ENCODE assay signal across 9 cellular contexts in the genomic region with DNA sequence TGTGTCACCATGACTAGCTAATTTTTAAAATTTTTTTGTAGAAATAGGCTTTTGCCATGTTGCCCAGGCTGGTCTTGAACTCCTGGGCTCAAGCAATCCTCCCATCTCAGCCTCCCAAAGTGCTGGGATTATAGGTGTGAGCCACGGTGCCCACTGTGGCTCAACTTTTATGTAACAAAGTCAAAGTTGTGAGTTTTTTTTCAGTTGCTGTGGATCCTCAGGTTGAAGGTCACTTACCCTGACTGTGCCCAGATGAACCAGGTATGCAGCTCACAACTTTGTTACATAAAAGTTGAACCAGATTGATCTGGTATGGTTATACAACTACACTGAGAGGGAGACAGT. TPM values are rescaled to one million over a fixed set of nuclear protein-coding genes. Genes with fewer than 3 reads are reported as not detected.
DNase-seq lines count a peak whose midpoint lies in the region; ATAC-seq, FAIRE-seq and TF ChIP-seq lines count a peak whose summit lies in the region.
"Not testable (repeated sequence)": the region's sequence is repeated elsewhere in the genome, so short reads cannot be mapped to it uniquely, and the experiment has no call there.
"Had no signal": no experiment of that assay in that cellular context is flagged by ENCODE, and none has a peak within 500 bp of the region (broad histone marks: within the 10 kb centered on the region; RNA-seq: fewer than 3 reads in every experiment).

No MANE protein-coding gene starts in this region.

- not testable (repeated sequence) for H2AFZ ChIP-seq in trophoblast cell (ENCODE audit: insufficient read depth, low read length, poor library complexity)

- not testable (repeated sequence) for H3K23ac ChIP-seq in trophoblast cell (ENCODE audit: low read length)

- H2BK12ac ChIP-seq in trophoblast cell (ENCODE audit: low read length): peak overlapping the region; percentile 95

- not testable (repeated sequence) for H3K9me3 ChIP-seq in esophagus muscularis mucosa; kidney (ENCODE audit: control insufficient read depth in 1 of 2, low read length in 2 of 2); trophoblast cell (ENCODE audit: insufficient read depth, low read depth, low read length); thoracic aorta

- peak overlapping the region; percentile 53 to 70 (median 60) for H3K27ac ChIP-seq in esophagus muscularis mucosa (replicated peaks in 1 of 4)
- peak overlapping the region; percentile 47 to 51 for H3K27ac ChIP-seq in kidney (ENCODE audit: low read depth in 2 of 2, low read length in 2 of 2)
- peak overlapping the region; percentile 81 for H3K27ac ChIP-seq in trophoblast cell (ENCODE audit: low read depth, low read length)
- H3K27ac ChIP-seq in thoracic aorta: peak overlapping the region; percentile 69 to 74

- not testable (repeated sequence) for H4K8ac ChIP-seq in trophoblast cell (ENCODE audit: low read depth, low read length)

- H3K27ac Mint-ChIP-seq in activated T-cell treated with anti-CD3 and anti-CD28 coated beads, Interleukin-2, amount 50 U/mL, for 24 hours: peak overlapping the region; percentile 65

- 88% methylated on average over 1 of the region's 1 CpG for WGBS in esophagus muscularis mucosa
- no CpG with 5 or more reads among the region's 1 CpG for WGBS in trophoblast cell (ENCODE audit: extremely low coverage, insufficient coverage, insufficient read length)

- H4K91ac ChIP-seq in trophoblast cell (ENCODE audit: low read depth, low read length): peak overlapping the region; percentile 10

- H2BK120ac ChIP-seq in trophoblast cell (ENCODE audit: insufficient read depth, low read length, poor library complexity): peak overlapping the region; percentile 95

- H3K4me2 ChIP-seq in trophoblast cell (ENCODE audit: low read length): not testable (repeated sequence)

- peak; percentile 1 for DNase-seq in Ammon's horn (ENCODE audit: low spot score)
- not testable (repeated sequence) for DNase-seq in activated T-cell treated with anti-CD3 and anti-CD28 coated beads, Interleukin-2, amount 50 U/mL, for 24 hours; esophagus muscularis mucosa (ENCODE audit: extremely low spot score); kidney; trophoblast cell; thoracic aorta (ENCODE audit: low spot score)

- not testable (repeated sequence) for H3K4me3 ChIP-seq in esophagus muscularis mucosa; kidney (ENCODE audit: low read length in 2 of 2); trophoblast cell (ENCODE audit: low read depth, low read length); thoracic aorta

- H3K9me3 Mint-ChIP-seq in activated T-cell treated with anti-CD3 and anti-CD28 coated beads, Interleukin-2, amount 50 U/mL, for 24 hours: not testable (repeated sequence)

- not testable (repeated sequence) for H3K27me3 ChIP-seq in esophagus muscularis mucosa; trophoblast cell (ENCODE audit: insufficient read depth, low read length); thoracic aorta (replicated peaks; ENCODE audit: insufficient read depth)

- ATAC-seq in thoracic aorta (ENCODE audit: insufficient number of reproducible peaks, low FRiP score, low read depth): not testable (repeated sequence)

- peaks cover 74% of the 10 kb centered on the region for H3K36me3 Mint-ChIP-seq in activated T-cell treated with anti-CD3 and anti-CD28 coated beads, Interleukin-2, amount 50 U/mL, for 24 hours (ENCODE audit: low read depth)

- H4K12ac ChIP-seq in trophoblast cell (ENCODE audit: low read depth, low read length): not testable (repeated sequence)

- not testable (repeated sequence) for TF ChIP-seq EP300 in esophagus muscularis mucosa (IDR thresholded peaks at IDR 0.05)

- H3K36me3 ChIP-seq in esophagus muscularis mucosa: peaks cover 12 to 46% (median 17%) of the 10 kb centered on the region in 4 donors
- not testable (repeated sequence) for H3K36me3 ChIP-seq in kidney (ENCODE audit: control insufficient read depth in 1 of 2, insufficient read depth in 2 of 2, low read length in 2 of 2); trophoblast cell (ENCODE audit: control insufficient read depth in 1 of 2, insufficient read depth in 2 of 2, low read length in 2 of 2); thoracic aorta

- not testable (repeated sequence) for TF ChIP-seq POLR2A in esophagus muscularis mucosa (IDR thresholded peaks at IDR 0.05; ENCODE audit: low read depth)

- not testable (repeated sequence) for H3K79me2 ChIP-seq in trophoblast cell (ENCODE audit: control insufficient read depth, insufficient read depth, low read length, poor library complexity)

- H3K18ac ChIP-seq in trophoblast cell (ENCODE audit: low read length): not testable (repeated sequence)

- not testable (repeated sequence) for H3K79me1 ChIP-seq in trophoblast cell (ENCODE audit: low read length)

- H2BK5ac ChIP-seq in trophoblast cell (ENCODE audit: low read depth, low read length, poor library complexity): peak overlapping the region; percentile 64

- H2AK5ac ChIP-seq in trophoblast cell (ENCODE audit: low read length): not testable (repeated sequence)

- not testable (repeated sequence) for TF ChIP-seq CTCF in esophagus muscularis mucosa (IDR thresholded peaks at IDR 0.05); kidney (IDR thresholded peaks at IDR 0.05; ENCODE audit: borderline replicate concordance, extremely low read depth, insufficient read depth); thoracic aorta (IDR thresholded peaks at IDR 0.05)

- H3K4me3 Mint-ChIP-seq in activated T-cell treated with anti-CD3 and anti-CD28 coated beads, Interleukin-2, amount 50 U/mL, for 24 hours: not testable (repeated sequence)

- H3K4me1 ChIP-seq in esophagus muscularis mucosa; trophoblast cell (ENCODE audit: control insufficient read depth in 1 of 2, insufficient read depth in 2 of 2, low read length in 2 of 2); thoracic aorta (ENCODE audit: control insufficient read depth in 1 of 2, low read depth in 2 of 2): not testable (repeated sequence)
- H3K4me1 ChIP-seq in kidney (ENCODE audit: control insufficient read depth in 1 of 2, insufficient read depth in 1 of 2, low read depth in 1 of 2, low read length in 2 of 2): peaks cover 3 to 11% of the 10 kb centered on the region in 2 donors

- intact Hi-C loops in esophagus muscularis mucosa (cut with DNase I); kidney (cut with DNase I): not testable (repeated sequence)

- not testable (repeated sequence) for H3K4ac ChIP-seq in trophoblast cell (ENCODE audit: low read depth, low read length)

- peak overlapping the region; percentile 87 for H3K14ac ChIP-seq in trophoblast cell (ENCODE audit: low read length)

- not testable (repeated sequence) for FAIRE-seq in kidney (lab: Jason Lieb, UNC)

- H3K9ac ChIP-seq in kidney (ENCODE audit: low read length in 2 of 2): peak overlapping the region in 1 of 2 donors; percentile 19
- H3K9ac ChIP-seq in trophoblast cell (ENCODE audit: low read length): not testable (repeated sequence)

- not testable (repeated sequence) for H3K27me3 Mint-ChIP-seq in activated T-cell treated with anti-CD3 and anti-CD28 coated beads, Interleukin-2, amount 50 U/mL, for 24 hours

- peaks cover 13% of the 10 kb centered on the region for H3K4me1 Mint-ChIP-seq in activated T-cell treated with anti-CD3 and anti-CD28 coated beads, Interleukin-2, amount 50 U/mL, for 24 hours (ENCODE audit: low read depth)

RNA-seq across cellular contexts. Expression of a gene that starts 26.1 kb away (rescaled TPM):
- total RNA-seq in esophagus muscularis mucosa (100 to 1,000 TPM; 158 to 372 (median 263) TPM), kidney (505 TPM), thoracic aorta (100 to 1,000 TPM; 152 to 157 TPM)
- polyA plus RNA-seq in kidney (ENCODE audit: insufficient read depth, low read depth, low replicate concordance): 1,211 TPM
- polyA plus RNA-seq in trophoblast cell (2013): 949 and 965 TPM in 2 replicates

RNA-seq across cellular contexts. Expression of a gene that starts 40.8 kb away (rescaled TPM):
- total RNA-seq in esophagus muscularis mucosa (1 to 10 TPM in 3 of 4 donors, not detected in 1; 3.4 to 9.9 (median 7.5) TPM), kidney (10.8 TPM), thoracic aorta (1 to 10 TPM in 1 of 2 donors, not detected in 1; 3.6 TPM)
- 20.6 TPM for polyA plus RNA-seq in kidney (ENCODE audit: insufficient read depth, low read depth, low replicate concordance)
- 1.8 and 2.0 TPM in 2 replicates for polyA plus RNA-seq in trophoblast cell (2013)
- total RNA-seq: CD4-positive, CD25-positive, alpha-beta regulatory T cell; K562 had no signal
- polyA plus RNA-seq: CD4-positive, CD25-positive, alpha-beta regulatory T cell; K562 had no signal

RNA-seq across cellular contexts. Expression of a gene that starts 46.4 kb away (rescaled TPM):
- total RNA-seq in esophagus muscularis mucosa (1 to 10 TPM in 2 of 4 donors, under 1 TPM in 1, not detected in 1; 0.91 to 3.2 (median 2.2) TPM), kidney (5.6 TPM), thoracic aorta (1 to 10 TPM in 1 of 2 donors, not detected in 1; 5.4 TPM)
- polyA plus RNA-seq in kidney (ENCODE audit: insufficient read depth, low read depth, low replicate concordance): 6.9 TPM
- 1.4 TPM in 2 replicates for polyA plus RNA-seq in trophoblast cell (2013)

RNA-seq across cellular contexts. Expression of a gene that starts 54.0 kb away (rescaled TPM):
- 100 to 1,000 TPM; 107 to 184 (median 153) TPM for total RNA-seq in esophagus muscularis mucosa
- total RNA-seq in kidney: 97.4 TPM
- 448 TPM for polyA plus RNA-seq in kidney (ENCODE audit: insufficient read depth, low read depth, low replicate concordance)
- polyA plus RNA-seq in trophoblast cell (2013): 191 and 192 TPM in 2 replicates
- 10 to 100 TPM; 38.8 to 45.5 TPM for total RNA-seq in thoracic aorta

RNA-seq across cellular contexts. Expression of a gene that starts 59.7 kb away (rescaled TPM):
- total RNA-seq in esophagus muscularis mucosa (1 to 10 TPM in 2 of 4 donors, not detected in 2; 1.1 to 1.5 TPM), kidney (2.4 TPM), thoracic aorta (not detected)
- 1.3 TPM for polyA plus RNA-seq in kidney (ENCODE audit: insufficient read depth, low read depth, low replicate concordance)
- 0.26 and 0.44 TPM in 2 replicates for polyA plus RNA-seq in trophoblast cell (2013)
- total RNA-seq: CD4-positive, CD25-positive, alpha-beta regulatory T cell; K562; PC-3 had no signal
- polyA plus RNA-seq: CD4-positive, CD25-positive, alpha-beta regulatory T cell; K562 had no signal
